Comparison of ENCODE assay signal across 8 cellular contexts in the genomic region with DNA sequence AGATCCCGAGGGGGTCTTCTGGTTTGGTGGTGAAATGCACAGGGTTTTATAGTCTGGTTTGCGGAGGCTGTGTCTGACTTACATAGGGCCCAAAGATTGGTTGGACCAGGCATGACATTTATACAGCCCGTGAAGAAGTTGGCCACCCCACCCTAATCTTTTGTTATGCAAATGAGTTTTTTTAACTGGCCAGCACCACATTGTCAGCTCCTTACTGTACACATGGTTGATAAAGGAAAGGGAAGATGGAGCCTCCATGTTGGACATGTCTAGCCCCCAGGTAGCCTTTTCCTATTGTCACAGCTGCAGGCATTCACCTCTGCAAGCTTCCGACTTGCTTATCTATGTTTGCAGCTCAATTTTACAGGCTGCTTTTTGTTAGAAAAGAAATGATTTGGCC.
"Had no signal": no experiment of that assay in that cellular context is flagged by ENCODE, and none has a peak within 500 bp of the region (broad histone marks: within the 10 kb centered on the region; RNA-seq: fewer than 3 reads in every experiment).

No MANE protein-coding gene starts in this region.

- ATAC-seq: GM12878 had no signal

- DNase-seq: GDM1, GF-D8 had no signal

- H3K4me3 ChIP-seq: GM12878 had no signal

- FAIRE-seq: G401.6, GM12878, GM12891, GM12892, GM18507, GM19239 had no signal
